23 cellular contexts compared by ENCODE assay signal in the genomic region with DNA sequence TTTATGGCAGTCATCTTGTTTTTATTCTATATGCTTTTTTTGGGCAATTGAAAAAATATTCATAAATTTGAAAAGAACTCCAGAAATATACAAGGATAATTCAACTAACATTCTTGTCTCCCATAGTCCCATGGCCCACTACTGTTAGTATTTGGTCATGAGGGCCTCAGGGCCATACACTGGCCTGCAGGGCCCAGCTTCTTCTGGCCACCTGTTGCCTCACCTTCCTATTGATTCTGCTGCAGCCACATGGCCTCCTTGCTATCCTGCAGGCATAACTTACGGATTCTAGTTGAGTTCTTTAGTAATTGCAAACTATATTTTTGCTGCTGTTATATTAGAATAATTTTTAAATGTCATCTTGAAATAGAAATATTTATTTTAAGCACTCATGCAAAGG.
"Had no signal": no experiment of that assay in that cellular context is flagged by ENCODE, and none has a peak within 500 bp of the region (broad histone marks: within the 10 kb centered on the region; RNA-seq: fewer than 3 reads in every experiment).

No MANE protein-coding gene starts in this region.

- H3K4me3 ChIP-seq: ascending aorta, hepatocyte, left lung, lung, pancreas, transverse colon, uterus had no signal

- H2AFZ ChIP-seq: hepatocyte had no signal

- FAIRE-seq: colon, pancreas had no signal

- H3K4me2 ChIP-seq: hepatocyte had no signal

- H3K27ac ChIP-seq: left lung, neutrophil, pancreas, transverse colon had no signal

- H3K4me1 ChIP-seq: pancreas, uterus had no signal

- H3K9me3 ChIP-seq: ascending aorta, left lung, neutrophil, pancreas, transverse colon, uterus had no signal

- H3K27me3 ChIP-seq: ascending aorta, brain microvascular endothelial cell, hepatocyte, left lung, neutrophil, pancreas, transverse colon, uterus had no signal

- H3K36me3 ChIP-seq: ascending aorta, brain microvascular endothelial cell, left lung, pancreas, transverse colon, uterus had no signal

- DNase-seq: activated CD4-positive, alpha-beta memory T cell treated with anti-CD3 and anti-CD28 coated beads, Interleukin-2, amount 10 ng/mL, durations not matched to agents 7 days and 5 days; activated CD4-positive, alpha-beta T cell treated with anti-CD3 and anti-CD28 coated beads, Interleukin-2, amount 10 ng/mL, durations not matched to agents 24 days and 14 days; activated CD8-positive, alpha-beta memory T cell treated with anti-CD3 and anti-CD28 coated beads, Interleukin-2, amount 10 ng/mL, durations not matched to agents 7 days and 5 days; activated effector memory CD4-positive, alpha-beta T cell treated with anti-CD3 and anti-CD28 coated beads, Interleukin-2, amount 50 U/mL, for 16 hours; activated naive CD4-positive, alpha-beta T cell treated with anti-CD3 and anti-CD28 coated beads, Interleukin-2, amount 50 U/mL, for 16 hours; activated T-cell treated with anti-CD3 and anti-CD28 coated beads for 4 hours; brain microvascular endothelial cell; central memory CD4-positive, alpha-beta T cell; immature natural killer cell; kidney glomerular epithelial cell; left lung; midbrain; pancreas; right cardiac atrium; stimulated activated CD4-positive, alpha-beta T cell treated with anti-CD3 and anti-CD28 coated beads, Interleukin-2, amount 100 ng/mL, for 24 hours; stimulated activated naive B cell treated with anti-CD40 and anti-IgM and Interleukin-4, amounts not matched to agents 10 μg/mL and 1 μg/mL and 100 μg/mL, for 72 hours; transverse colon; uterus had no signal
